In genomic region chr17:6471531-6472465, GRCh38 we compare ENCODE assay signal across 11 cellular contexts. TPM values are rescaled to one million over a fixed set of nuclear protein-coding genes. Genes with fewer than 3 reads are reported as not detected.
A peak's percentile ranks its signal among the peaks of the same experiment; 100 is the strongest.
DNase-seq lines count a peak whose midpoint lies in the region; ATAC-seq, FAIRE-seq and TF ChIP-seq lines count a peak whose summit lies in the region.
"Had no signal": no experiment of that assay in that cellular context is flagged by ENCODE, and none has a peak within 500 bp of the region (broad histone marks: within the 10 kb centered on the region; RNA-seq: fewer than 3 reads in every experiment).

No MANE protein-coding gene starts in this region.

- no peaks in the 10 kb centered on the region for H3F3A ChIP-seq in GM23338 (replicated peaks; ENCODE audit: low read depth)
- H3F3A ChIP-seq in PC-3 (ENCODE audit: low read length, unreplicated experiment), result no peaks in the 10 kb centered on the region

- H3K23ac ChIP-seq in H1 (ENCODE audit: insufficient read length), result no peak overlapping the region

- no peak overlapping the region for H3K27ac ChIP-seq in GM23338 (ENCODE audit: low read depth)
- H3K27ac ChIP-seq in PC-3 (ENCODE audit: low read length), result no peak overlapping the region
- H3K27ac ChIP-seq in H1 (ENCODE audit: low read depth, low read length), result no peak overlapping the region
- H3K27ac ChIP-seq: coronary artery had no signal

- no peak overlapping the region for H3K9ac ChIP-seq in PC-3 (ENCODE audit: low read length)
- H3K9ac ChIP-seq in H1 (replicated peaks in 1 of 4; ENCODE audit: extremely low read depth in 1 of 4, low read depth in 3 of 4, low read length in 3 of 4), result no peak overlapping the region

- H3K14ac ChIP-seq in H1 (ENCODE audit: insufficient read length), result no peak overlapping the region

- TF ChIP-seq RAD21 in H1 (IDR thresholded peaks at IDR 0.05 in 1 of 2, conservative IDR thresholded peaks at IDR 0.05 in 1 of 2; ENCODE audit: low read depth in 2 of 2, low read length in 2 of 2), result peak in 1 of 2 experiments; percentile 3; a peak in 1 of 4 replicates

- no TSS peak for BruUV-seq in PC-3 (replicated peaks; lab: Mats Ljungman, UMichigan)

- H2BK12ac ChIP-seq in H1 (ENCODE audit: low read depth, low read length), result no peak overlapping the region; the same call in 1 of the 2 replicates

- no peak overlapping the region for H3K18ac ChIP-seq in H1 (ENCODE audit: extremely low read depth, low read length)

- no peak overlapping the region for H4K8ac ChIP-seq in H1 (ENCODE audit: extremely low read depth, insufficient read depth, low read length)

- H3K9me2 ChIP-seq in GM23338 (ENCODE audit: insufficient read depth) (no peaks in the 10 kb centered on the region), PC-3 (replicated peaks; ENCODE audit: low read length) (no peaks in the 10 kb centered on the region)

- intact Hi-C loops in PC-3 (cut with micrococcal nuclease), result loop anchor here (2.0 to 5.0 kb wide), 2 partner anchors 83 to 176 kb away; no protein-coding TSS in a partner anchor

- no peaks in the 10 kb centered on the region for H3K79me1 ChIP-seq in H1 (ENCODE audit: low read depth, low read length)

- no peak for TF ChIP-seq POLR2A in H1 (IDR thresholded peaks at IDR 0.05; ENCODE audit: control extremely low read depth in 1 of 2, low read depth in 2 of 2, low read length in 2 of 2)

- no peak overlapping the region for H4K5ac ChIP-seq in H1 (ENCODE audit: insufficient read length, low read depth, low read length)

- H2BK15ac ChIP-seq in H1 (ENCODE audit: low read length), result 0 out of 2 replicates have a peak overlapping the region, but pooled peaks have one; percentile 3

- TF ChIP-seq CTCF in GM23338 (conservative IDR thresholded peaks at IDR 0.05; ENCODE audit: low read depth in 2 of 2), result no peak
- 0 out of 2 replicates have a peak, but pooled peaks have one; percentile 11 for TF ChIP-seq CTCF in PC-3 (conservative IDR thresholded peaks at IDR 0.05; ENCODE audit: low read depth, low read length)
- TF ChIP-seq CTCF in H1 (IDR thresholded peaks at IDR 0.05; ENCODE audit: control extremely low read depth in 1 of 3, insufficient read depth in 1 of 3, low read depth in 1 of 3, low read length in 3 of 3), result no peak

- H3K27me3 Mint-ChIP-seq in GM23338 (ENCODE audit: insufficient read depth, low read depth, poor library complexity), result peaks cover 11% of the 10 kb centered on the region
- H3K27me3 Mint-ChIP-seq: progenitor cell of endocrine pancreas had no signal

- H4K91ac ChIP-seq in H1 (replicated peaks; ENCODE audit: insufficient read length, low read length), result peak overlapping the region; percentile 69

- no peaks in the 10 kb centered on the region; the same call in 1 of the 3 replicates for H3K9me3 Mint-ChIP-seq in GM23338

- H3K36me3 ChIP-seq in GM23338 (ENCODE audit: insufficient read depth), result no peaks in the 10 kb centered on the region
- no peaks in the 10 kb centered on the region; the same call in 1 of the 2 replicates for H3K36me3 ChIP-seq in PC-3 (ENCODE audit: low read depth, low read length)
- no peaks in the 10 kb centered on the region for H3K36me3 ChIP-seq in H1 (ENCODE audit: control insufficient read depth in 2 of 4, insufficient read depth in 4 of 4, low read length in 3 of 4)

- H2AK5ac ChIP-seq in H1 (ENCODE audit: low read depth, low read length), result no peak overlapping the region

- H3K27me3 ChIP-seq in GM23338 (ENCODE audit: insufficient read depth), result no peaks in the 10 kb centered on the region
- H3K27me3 ChIP-seq in PC-3 (ENCODE audit: low read length), result no peaks in the 10 kb centered on the region
- H3K27me3 ChIP-seq in H1 (replicated peaks in 1 of 4; ENCODE audit: control insufficient read depth in 3 of 4, extremely low read depth in 1 of 4, insufficient read depth in 3 of 4, low read length in 3 of 4), result no peaks in the 10 kb centered on the region

- 0 out of 2 replicates have a peak overlapping the region, but pooled peaks have one; percentile 5 for H3K27ac Mint-ChIP-seq in GM23338
- H3K27ac Mint-ChIP-seq: progenitor cell of endocrine pancreas had no signal

- H4K20me1 ChIP-seq in GM23338 (replicated peaks; ENCODE audit: insufficient read depth), result no peaks in the 10 kb centered on the region
- H4K20me1 ChIP-seq in PC-3 (ENCODE audit: low read length), result no peaks in the 10 kb centered on the region
- H4K20me1 ChIP-seq in H1 (replicated peaks in 1 of 2; ENCODE audit: control insufficient read depth in 1 of 2, insufficient read depth in 2 of 2, low read length in 2 of 2), result no peaks in the 10 kb centered on the region

- H3K4me2 ChIP-seq in GM23338 (no peak overlapping the region), PC-3 (ENCODE audit: low read length) (peak overlapping the region; percentile 46), H1 (ENCODE audit: insufficient read depth in 1 of 2, low read depth in 2 of 2, low read length in 2 of 2) (no peak overlapping the region)

- FAIRE-seq in H1 (lab: Jason Lieb, UNC), result no peak
- FAIRE-seq: GM12891 had no signal

- H3K56ac ChIP-seq in H1 (replicated peaks; ENCODE audit: insufficient read length, low read depth, low read length), result no peak overlapping the region

- H2BK20ac ChIP-seq in H1 (ENCODE audit: low read length), result no peak overlapping the region

- DNase-seq in GM23338 (ENCODE audit: low spot score), result peak; percentile 34
- DNase-seq in PC-3, result peak; percentile 63
- DNase-seq in H1 (ENCODE audit: low read depth in 1 of 2, low spot score in 2 of 2), result no peak
- peak; percentile 62 for DNase-seq in renal cortical epithelial cell (ENCODE audit: low read depth)
- DNase-seq in NCI-H2227 (lab: John Stamatoyannopoulos, UW; ENCODE audit: unreplicated experiment), result no peak
- DNase-seq: NCI-H2081 had no signal

- H3K79me2 ChIP-seq in GM23338 (replicated peaks; ENCODE audit: insufficient read depth) (no peaks in the 10 kb centered on the region), PC-3 (ENCODE audit: low read length) (no peaks in the 10 kb centered on the region), H1 (ENCODE audit: control insufficient read depth in 1 of 2, insufficient read depth in 2 of 2, low read length in 2 of 2) (no peaks in the 10 kb centered on the region)

- no peak overlapping the region for H3K4ac ChIP-seq in H1 (replicated peaks; ENCODE audit: insufficient read length, low read depth, low read length)

- no peak overlapping the region for H3K4me3 ChIP-seq in GM23338
- no peak overlapping the region for H3K4me3 ChIP-seq in PC-3 (ENCODE audit: low read length)
- no peak overlapping the region for H3K4me3 ChIP-seq in H1 (ENCODE audit: extremely low read depth in 1 of 4, insufficient read depth in 2 of 4, low read depth in 3 of 4, low read length in 4 of 4)
- H3K4me3 ChIP-seq: coronary artery had no signal

- H2BK120ac ChIP-seq in H1 (replicated peaks; ENCODE audit: low read depth, low read length), result no peak overlapping the region

- POLR2A ChIA-PET in PC-3 (lab: Charles Lee; ENCODE audit: unreplicated experiment), result no interaction called here
- POLR2A ChIA-PET in H1 (lab: Charles Lee; ENCODE audit: partially characterized antibody), result interaction anchor here (1.1 to 1.8 kb wide), 10 partner anchors 10 to 29 kb away, joined by 3 to 10 read pairs (median 4); partner anchors contain the start of gene PIMREG

- peak; percentile 19 for ATAC-seq in GM23338
- peak; percentile 62 for ATAC-seq in PC-3
- no peak for ATAC-seq in HG03159 (IDR thresholded peaks at IDR 0.05; ENCODE audit: unreplicated experiment)
- no peak for ATAC-seq in GM19463 (IDR thresholded peaks at IDR 0.05; ENCODE audit: unreplicated experiment)

- no peaks in the 10 kb centered on the region for H3K23me2 ChIP-seq in H1 (ENCODE audit: low read depth, low read length)

- no peak for TF ChIP-seq EP300 in H1 (IDR thresholded peaks at IDR 0.05; ENCODE audit: borderline replicate concordance in 1 of 2, low read depth in 2 of 2, low read length in 2 of 2)

- H3K36me3 Mint-ChIP-seq in GM23338 (ENCODE audit: low read depth), result no peaks in the 10 kb centered on the region

- H3K4me1 ChIP-seq in GM23338 (ENCODE audit: insufficient read depth) (no peaks in the 10 kb centered on the region), PC-3 (ENCODE audit: insufficient read depth, low read length) (peaks cover 15% of the 10 kb centered on the region), H1 (replicated peaks in 1 of 4; ENCODE audit: control insufficient read depth in 3 of 4, insufficient read depth in 4 of 4, low read length in 3 of 4) (peaks cover 0 to 13% (median 8%) of the 10 kb centered on the region in 4 experiments; a peak in 4 of 7 replicates)

- WGBS in H1 (ENCODE audit: extremely low coverage in 1 of 2, insufficient coverage in 1 of 2, insufficient read length in 1 of 2, insufficient replicate concordance in 2 of 2, low coverage in 1 of 2, low lambda C conversion rate in 2 of 2, missing lambda C conversion rate in 1 of 2), 2 experiments, result 82% methylated on average over 19 of the region's 19 CpGs; no CpG with 5 or more reads in 1 of the 2 experiments

- no peaks in the 10 kb centered on the region for H3K9me3 ChIP-seq in PC-3 (ENCODE audit: low read length)
- H3K9me3 ChIP-seq in H1 (ENCODE audit: insufficient read depth in 2 of 2, low read depth in 1 of 2, low read length in 1 of 2), result no peaks in the 10 kb centered on the region

- no peak overlapping the region for H3K4me3 Mint-ChIP-seq in GM23338

- CTCF ChIA-PET in PC-3 (lab: Charles Lee), result interaction anchor here (1.1 kb wide), 1 partner anchor 88 kb away, joined by 4 read pairs; no protein-coding TSS in a partner anchor
- CTCF ChIA-PET in H1 (lab: Charles Lee; ENCODE audit: partially characterized antibody), result interaction anchor here (0.5 to 6.4 kb wide), 31 partner anchors 10 to 1622 kb away, joined by 3 to 68 read pairs (median 4); no protein-coding TSS in a partner anchor

- peaks cover 29% of the 10 kb centered on the region for H3K4me1 Mint-ChIP-seq in GM23338

- H2BK5ac ChIP-seq in H1 (ENCODE audit: low read depth, low read length), result no peak overlapping the region; the same call in 1 of the 2 replicates

- H2AFZ ChIP-seq in GM23338 (no peak overlapping the region), PC-3 (ENCODE audit: low read length) (no peak overlapping the region), H1 (ENCODE audit: low read length) (no peak overlapping the region)

RNA-seq across cellular contexts. Expression of gene PIMREG, which starts 27.5 kb away (rescaled TPM):
- 137 and 144 TPM in 2 replicates for total RNA-seq in GM23338 (2014; rRNA removed; shearing (Covaris generic))
- polyA plus RNA-seq in GM23338 (2016; fragmentation: Nextera tagmentation; extraction: Ambion mirVana) (81.7 and 87.8 TPM in 2 replicates), H1 (2011; rRNA removed) (126 and 148 TPM in 2 replicates)
- total RNA-seq in PC-3 (2014; rRNA removed) (67.6 and 88.6 TPM in 2 replicates), renal cortical epithelial cell (0.40 and 17.2 TPM in 2 replicates)
- 133 and 143 TPM in 2 replicates for total RNA-seq in H1 (2021; fragmentation: NEBNext Ultra II Directional; extraction: Animal tissue kit (Norgen Biotek cat#: 25700))
- polyA plus RNA-seq in H1 (2011; cell fraction: cytosol; rRNA removed), result 154 TPM
- 223 TPM for polyA plus RNA-seq in H1 (2011; cell fraction: nucleus; rRNA removed)
- polyA plus RNA-seq in H1 (2012, experiment 1 of 2), result 83.9 to 119 TPM (median 107 TPM) in 4 replicates
- 116 TPM for polyA plus RNA-seq in H1 (2012, experiment 2 of 2)
- 64.4 TPM for polyA plus RNA-seq in H1 (2013, experiment 1 of 2)
- 62.7 TPM for polyA plus RNA-seq in H1 (2013, experiment 2 of 2)
- 55.3 and 66.3 TPM in 2 replicates for polyA minus RNA-seq in H1 (2011; rRNA and poly(A)+ RNA removed)
- 56.3 TPM for polyA minus RNA-seq in H1 (2011; cell fraction: cytosol; rRNA and poly(A)+ RNA removed)
- 68.8 TPM for polyA minus RNA-seq in H1 (2011; cell fraction: nucleus; rRNA and poly(A)+ RNA removed)

RNA-seq across cellular contexts. Expression of gene AIPL1, which starts 36.9 kb away (rescaled TPM):
- total RNA-seq in GM23338 (2014; rRNA removed; shearing (Covaris generic)), result 0.17 and 0.43 TPM in 2 replicates
- polyA plus RNA-seq in GM23338 (2016; fragmentation: Nextera tagmentation; extraction: Ambion mirVana) (0.24 and 0.30 TPM in 2 replicates), H1 (2011; rRNA removed) (0.56 and 0.89 TPM in 2 replicates)
- total RNA-seq in PC-3 (2014; rRNA removed) (not detected in 2 replicates), renal cortical epithelial cell (not detected in 2 replicates)
- 0.71 TPM in 1 of 2 replicates, not detected in the other for total RNA-seq in H1 (2021; fragmentation: NEBNext Ultra II Directional; extraction: Animal tissue kit (Norgen Biotek cat#: 25700))
- 1.6 TPM for polyA plus RNA-seq in H1 (2011; cell fraction: cytosol; rRNA removed)
- 0.78 TPM for polyA plus RNA-seq in H1 (2011; cell fraction: nucleus; rRNA removed)
- polyA plus RNA-seq in H1 (2012, experiment 1 of 2), result 0.22 to 0.55 TPM (median 0.40 TPM) in 4 replicates
- 0.09 TPM for polyA plus RNA-seq in H1 (2012, experiment 2 of 2)
- 0.14 TPM for polyA plus RNA-seq in H1 (2013, experiment 1 of 2)
- polyA plus RNA-seq in H1 (2013, experiment 2 of 2), result 0.29 TPM
- polyA minus RNA-seq in H1 (2011; rRNA and poly(A)+ RNA removed), result 0.20 and 0.22 TPM in 2 replicates
- polyA minus RNA-seq in H1 (2011; cell fraction: cytosol; rRNA and poly(A)+ RNA removed), result not detected
- polyA minus RNA-seq in H1 (2011; cell fraction: nucleus; rRNA and poly(A)+ RNA removed), result not detected
- total RNA-seq: progenitor cell of endocrine pancreas had no signal

Comparison
In these comparisons a context has a peak if more than half of its experiments do, and no peak if none do; other contexts are left out.
1. ATAC-seq: peak in GM23338 (single experiment) and PC-3 (single experiment); none in HG03159 (single experiment) and GM19463 (single experiment).
2. DNase-seq: peak in GM23338 (single experiment), PC-3 (single experiment) and renal cortical epithelial cell (single experiment); none in H1 (0 of 2) and NCI-H2227 (single experiment).